In genomic region chr10:30783939-30784500, GRCh38 we compare ENCODE assay signal across 8 cellular contexts.
DNase-seq lines count a peak whose midpoint lies in the region; TF ChIP-seq lines count a peak whose summit lies in the region.

No MANE protein-coding gene starts in this region.

- H3K4me1 Mint-ChIP-seq in activated T-cell treated with anti-CD3 and anti-CD28 coated beads, Interleukin-2, amount 50 U/mL, for 24 hours (ENCODE audit: low read depth): peaks cover 31% of the 10 kb centered on the region

- H3K27ac ChIP-seq in HUES48 (ENCODE audit: low read depth, low read length): peak overlapping the region; percentile 92

- no peaks in the 10 kb centered on the region for H3K36me3 ChIP-seq in HUES48 (ENCODE audit: control insufficient read depth, insufficient read depth, low read length)

- DNase-seq in NCI-H1417 (lab: John Stamatoyannopoulos, UW) (peak; percentile 46 to 76 (median 72)), NCI-H1417 treated with DMSO at 0.1 percent for 48 hours (lab: John Stamatoyannopoulos, UW) (no peak), OCI-M2 (lab: John Stamatoyannopoulos, UW; ENCODE audit: unreplicated experiment) (peak; percentile 34), erythroblast (lab: John Stamatoyannopoulos, UW) (peak; percentile 52 to 71)
- peak; percentile 87 for DNase-seq in activated T-cell treated with anti-CD3 and anti-CD28 coated beads, Interleukin-2, amount 50 U/mL, for 24 hours
- peak; percentile 70 to 73 for DNase-seq in stimulated activated CD8-positive, alpha-beta memory T cell treated with anti-CD3 and anti-CD28 coated beads, Interleukin-15, amount 100 ng/mL, for 48 hours (ENCODE audit: low read depth in 2 of 2)

- H3K27ac Mint-ChIP-seq in activated T-cell treated with anti-CD3 and anti-CD28 coated beads, Interleukin-2, amount 50 U/mL, for 24 hours: peak overlapping the region; percentile 74

- H3K4me3 ChIP-seq in HUES48 (ENCODE audit: low read depth, low read length): peak overlapping the region; percentile 71
- peak overlapping the region; percentile 41 for H3K4me3 ChIP-seq in mononuclear cell (ENCODE audit: low read length)

- no peaks in the 10 kb centered on the region for H3K9me3 Mint-ChIP-seq in activated T-cell treated with anti-CD3 and anti-CD28 coated beads, Interleukin-2, amount 50 U/mL, for 24 hours

- H3K9me3 ChIP-seq in HUES48 (ENCODE audit: control insufficient read depth, insufficient read depth, low read length) (no peaks in the 10 kb centered on the region), mononuclear cell (ENCODE audit: low read depth, low read length) (no peaks in the 10 kb centered on the region)

- TF ChIP-seq POLR2A in erythroblast (IDR thresholded peaks at IDR 0.05; ENCODE audit: low read length): no peak

- peak overlapping the region; percentile 75 for H3K4me3 Mint-ChIP-seq in activated T-cell treated with anti-CD3 and anti-CD28 coated beads, Interleukin-2, amount 50 U/mL, for 24 hours

- H3K4me1 ChIP-seq in HUES48 (ENCODE audit: control insufficient read depth, insufficient read depth, low read length): peaks cover 7% of the 10 kb centered on the region; the same call in 1 of the 2 replicates
- peaks cover 28% of the 10 kb centered on the region for H3K4me1 ChIP-seq in mononuclear cell (ENCODE audit: insufficient read depth, low read length)

- H3K36me3 Mint-ChIP-seq in activated T-cell treated with anti-CD3 and anti-CD28 coated beads, Interleukin-2, amount 50 U/mL, for 24 hours (ENCODE audit: low read depth): no peaks in the 10 kb centered on the region

- no peaks in the 10 kb centered on the region for H3K27me3 Mint-ChIP-seq in activated T-cell treated with anti-CD3 and anti-CD28 coated beads, Interleukin-2, amount 50 U/mL, for 24 hours

- H3K27me3 ChIP-seq in HUES48 (ENCODE audit: control insufficient read depth, insufficient read depth, low read length): peaks cover 22% of the 10 kb centered on the region
- H3K27me3 ChIP-seq in mononuclear cell (ENCODE audit: insufficient read depth, low read length): no peaks in the 10 kb centered on the region

- no peak overlapping the region for H3K9ac ChIP-seq in HUES48 (ENCODE audit: low read depth, low read length)
